In the genomic region with DNA sequence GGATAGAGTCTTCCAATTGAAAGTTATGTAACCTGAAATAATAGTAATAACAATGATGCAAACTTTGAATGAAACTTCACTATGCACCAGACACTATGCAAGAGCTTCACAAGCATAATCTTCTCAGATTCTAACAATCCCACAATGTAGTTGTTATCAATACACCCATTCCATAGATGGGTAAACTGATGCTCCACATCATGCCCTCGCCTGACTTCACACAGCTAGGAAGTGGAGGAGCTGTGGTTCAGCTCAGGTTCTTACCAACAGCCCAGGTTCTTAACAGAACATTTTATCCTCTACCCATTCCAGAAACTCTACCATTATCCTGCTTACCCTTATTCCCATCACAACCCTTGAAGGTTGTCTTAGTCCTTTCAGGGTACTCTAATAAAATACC, we compare ENCODE assay signal across 2 cellular contexts.
TF ChIP-seq lines count a peak whose summit lies in the region.

No MANE protein-coding gene starts in this region.

TF ChIP-seq in HepG2, 621 proteins besides CTCF, POLR2A, EP300 and RAD21 (continued from another document):
- TF ChIP-seq ZNF879 (CRISPR knock-in tag; IDR thresholded peaks at IDR 0.05): no peak
- TF ChIP-seq ZNF629 (CRISPR knock-in tag; conservative IDR thresholded peaks at IDR 0.05): peak; percentile 78

TF ChIP-seq in neural cell, 6 proteins besides CTCF, POLR2A, EP300 and RAD21 (continued from another document):
- TF ChIP-seq, protein P1, sequence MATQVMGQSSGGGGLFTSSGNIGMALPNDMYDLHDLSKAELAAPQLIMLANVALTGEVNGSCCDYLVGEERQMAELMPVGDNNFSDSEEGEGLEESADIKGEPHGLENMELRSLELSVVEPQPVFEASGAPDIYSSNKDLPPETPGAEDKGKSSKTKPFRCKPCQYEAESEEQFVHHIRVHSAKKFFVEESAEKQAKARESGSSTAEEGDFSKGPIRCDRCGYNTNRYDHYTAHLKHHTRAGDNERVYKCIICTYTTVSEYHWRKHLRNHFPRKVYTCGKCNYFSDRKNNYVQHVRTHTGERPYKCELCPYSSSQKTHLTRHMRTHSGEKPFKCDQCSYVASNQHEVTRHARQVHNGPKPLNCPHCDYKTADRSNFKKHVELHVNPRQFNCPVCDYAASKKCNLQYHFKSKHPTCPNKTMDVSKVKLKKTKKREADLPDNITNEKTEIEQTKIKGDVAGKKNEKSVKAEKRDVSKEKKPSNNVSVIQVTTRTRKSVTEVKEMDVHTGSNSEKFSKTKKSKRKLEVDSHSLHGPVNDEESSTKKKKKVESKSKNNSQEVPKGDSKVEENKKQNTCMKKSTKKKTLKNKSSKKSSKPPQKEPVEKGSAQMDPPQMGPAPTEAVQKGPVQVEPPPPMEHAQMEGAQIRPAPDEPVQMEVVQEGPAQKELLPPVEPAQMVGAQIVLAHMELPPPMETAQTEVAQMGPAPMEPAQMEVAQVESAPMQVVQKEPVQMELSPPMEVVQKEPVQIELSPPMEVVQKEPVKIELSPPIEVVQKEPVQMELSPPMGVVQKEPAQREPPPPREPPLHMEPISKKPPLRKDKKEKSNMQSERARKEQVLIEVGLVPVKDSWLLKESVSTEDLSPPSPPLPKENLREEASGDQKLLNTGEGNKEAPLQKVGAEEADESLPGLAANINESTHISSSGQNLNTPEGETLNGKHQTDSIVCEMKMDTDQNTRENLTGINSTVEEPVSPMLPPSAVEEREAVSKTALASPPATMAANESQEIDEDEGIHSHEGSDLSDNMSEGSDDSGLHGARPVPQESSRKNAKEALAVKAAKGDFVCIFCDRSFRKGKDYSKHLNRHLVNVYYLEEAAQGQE (IDR thresholded peaks at IDR 0.05; ENCODE audit: borderline replicate concordance): no peak
- no peak for TF ChIP-seq MXI1 (conservative IDR thresholded peaks at IDR 0.05; ENCODE audit: poor library complexity, severe bottlenecking)
- TF ChIP-seq SMC3 (conservative IDR thresholded peaks at IDR 0.05; ENCODE audit: poor library complexity): no peak
- no peak for TF ChIP-seq TAF1 (IDR thresholded peaks at IDR 0.05; ENCODE audit: low read depth)
- no peak for TF ChIP-seq EZH2 (IDR thresholded peaks at IDR 0.05; ENCODE audit: borderline replicate concordance, insufficient read depth, low read length, poor library complexity, severe bottlenecking)
